Comparison of ENCODE assay signal across 6 cellular contexts in the genomic region with DNA sequence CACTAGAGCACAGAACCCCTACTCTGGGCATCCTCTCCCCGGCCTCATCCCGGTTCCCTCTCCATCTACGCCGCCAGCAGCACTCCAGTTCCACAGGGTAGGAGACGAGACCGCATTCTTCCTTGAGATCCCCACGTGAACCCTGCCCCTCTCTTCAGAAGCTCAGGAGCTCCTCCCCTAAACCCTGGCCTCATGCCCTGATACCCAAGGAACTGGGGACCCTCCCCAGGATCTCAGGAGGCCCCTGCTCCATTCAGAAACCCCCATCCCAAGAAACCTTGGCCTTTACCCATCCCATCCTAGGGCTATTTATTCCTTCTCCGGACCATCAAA. TPM values are rescaled to one million over a fixed set of nuclear protein-coding genes. Genes with fewer than 3 reads are reported as not detected.
DNase-seq lines count a peak whose midpoint lies in the region; ATAC-seq, FAIRE-seq and TF ChIP-seq lines count a peak whose summit lies in the region.

No MANE protein-coding gene starts in this region.

- intact Hi-C loops in HCT116 (cut with micrococcal nuclease) (no loop called here), GM12878 (cut with micrococcal nuclease; ENCODE audit: unreplicated experiment) (no loop called here)

- no peak overlapping the region for H3K27ac Mint-ChIP-seq in glutamatergic neuron (ENCODE audit: unreplicated experiment)

- H3K4me1 Mint-ChIP-seq in glutamatergic neuron (ENCODE audit: low read depth, unreplicated experiment) = peaks cover 3% of the 10 kb centered on the region

- in situ Hi-C loops in GM12878 (cut with MboI) = loop anchor here (10.0 kb wide), 1 partner anchor 380 kb away; the partner anchor contains the start of gene HDAC6

- no peak for TF ChIP-seq RAD21 in HCT116 (IDR thresholded peaks at IDR 0.05; ENCODE audit: low read depth)
- no peak for TF ChIP-seq RAD21 in GM12878 (IDR thresholded peaks at IDR 0.05; ENCODE audit: insufficient read depth, low read depth, low read length)

- H3K27me3 ChIP-seq in HCT116 (ENCODE audit: insufficient read depth, low read length) = no peaks in the 10 kb centered on the region
- no peaks in the 10 kb centered on the region for H3K27me3 ChIP-seq in GM12878 (replicated peaks in 1 of 2; ENCODE audit: control insufficient read depth in 2 of 2, insufficient read depth in 2 of 2, low read length in 1 of 2)
- no peaks in the 10 kb centered on the region for H3K27me3 ChIP-seq in osteoblast (ENCODE audit: insufficient read depth, low read length)

- H3K36me3 ChIP-seq in HCT116 (ENCODE audit: control insufficient read depth in 1 of 2, insufficient read depth in 2 of 2, low read length in 2 of 2) = peaks cover 3 to 8% of the 10 kb centered on the region in 2 experiments; a peak in 3 of 4 replicates
- peaks cover 0 to 3% of the 10 kb centered on the region in 2 experiments; a peak in 2 of 4 replicates for H3K36me3 ChIP-seq in GM12878 (ENCODE audit: control insufficient read depth in 2 of 2, insufficient read depth in 2 of 2, low read length in 1 of 2)
- no peaks in the 10 kb centered on the region for H3K36me3 ChIP-seq in osteoblast (ENCODE audit: insufficient read depth, low read length)

- H3K9me2 ChIP-seq in HCT116 (ENCODE audit: insufficient read depth) = no peaks in the 10 kb centered on the region

- H3K9me3 Mint-ChIP-seq in glutamatergic neuron (ENCODE audit: unreplicated experiment) = peaks cover 4% of the 10 kb centered on the region

- TF ChIP-seq POLR2A in HCT116 (IDR thresholded peaks at IDR 0.05; ENCODE audit: borderline replicate concordance, extremely low read depth, insufficient read depth, insufficient read length) (no peak), GM12878 (IDR thresholded peaks at IDR 0.05; ENCODE audit: low read depth, low read length) (no peak)

- no peak for TF ChIP-seq CTCF in HCT116 (IDR thresholded peaks at IDR 0.05 in 2 of 3, conservative IDR thresholded peaks at IDR 0.05 in 1 of 3; ENCODE audit: borderline replicate concordance in 1 of 3, insufficient read depth in 1 of 3, low read depth in 2 of 3, low read length in 2 of 3)
- TF ChIP-seq CTCF in GM12878 (IDR thresholded peaks at IDR 0.05 in 2 of 3, conservative IDR thresholded peaks at IDR 0.05 in 1 of 3; ENCODE audit: control insufficient read depth in 2 of 3, extremely low read depth in 1 of 3, insufficient read depth in 1 of 3, low read depth in 3 of 3, low read length in 3 of 3) = no peak
- no peak for TF ChIP-seq CTCF in osteoblast (IDR thresholded peaks at IDR 0.05; ENCODE audit: extremely low read depth, low read depth, low read length)
- no peak for TF ChIP-seq CTCF in glutamatergic neuron (IDR thresholded peaks at IDR 0.05; ENCODE audit: partially characterized antibody, unreplicated experiment)

- no TSS peak for BruUV-seq in HCT116 (replicated peaks; lab: Mats Ljungman, UMichigan)
- BruUV-seq in GM12878 (replicated peaks; lab: Mats Ljungman, UMichigan) = no TSS peak

- H3K79me2 ChIP-seq in HCT116 (ENCODE audit: insufficient read depth, low read length) (peaks cover 24% of the 10 kb centered on the region), GM12878 (ENCODE audit: control insufficient read depth, insufficient read depth, low read length) (peaks cover 5% of the 10 kb centered on the region), osteoblast (ENCODE audit: insufficient read depth, low read length) (no peaks in the 10 kb centered on the region)

- H3K4me1 ChIP-seq in HCT116 (ENCODE audit: control insufficient read depth in 1 of 2, insufficient read depth in 2 of 2, low read length in 2 of 2) = peaks cover 14 to 37% of the 10 kb centered on the region in 2 experiments
- peaks cover 3% of the 10 kb centered on the region; the same call in 1 of the 2 replicates for H3K4me1 ChIP-seq in GM12878 (ENCODE audit: control insufficient read depth, insufficient read depth, low read length)
- H3K4me1 ChIP-seq in osteoblast (ENCODE audit: insufficient read depth, low read length) = peaks cover 6% of the 10 kb centered on the region

- CTCF ChIA-PET in HCT116 (lab: Charles Lee) (interaction anchor here (1.0 to 1.4 kb wide), 3 partner anchors 18 to 29 kb away, joined by 3 to 8 read pairs (median 6); no protein-coding TSS in a partner anchor), GM12878 (lab: Yijun Ruan, JAX) (interaction anchor here (0.9 to 2.5 kb wide), 3 partner anchors 18 to 84 kb away, joined by 3 to 15 read pairs (median 3); no protein-coding TSS in a partner anchor)

- H3K27ac ChIP-seq in HCT116 (ENCODE audit: low read depth, low read length) (peak overlapping the region; percentile 84), GM12878 (ENCODE audit: control insufficient read depth, insufficient read depth) (peak overlapping the region; percentile 55), osteoblast (ENCODE audit: low read depth, low read length) (no peak overlapping the region)

- H3K36me3 Mint-ChIP-seq in glutamatergic neuron (ENCODE audit: unreplicated experiment) = no peaks in the 10 kb centered on the region

- ATAC-seq in HCT116 = peak; percentile 20
- ATAC-seq in GM12878 = peak; percentile 8
- no peak for ATAC-seq in HG03432 (IDR thresholded peaks at IDR 0.05; ENCODE audit: unreplicated experiment)

- H3K27me3 Mint-ChIP-seq in glutamatergic neuron (ENCODE audit: unreplicated experiment) = peaks cover 5% of the 10 kb centered on the region

- FAIRE-seq in GM12878 (lab: Jason Lieb, UNC) = no peak

- H3K4me3 ChIP-seq in HCT116 (replicated peaks in 1 of 2; ENCODE audit: low read depth in 1 of 2, low read length in 2 of 2) (peak overlapping the region; percentile 71 to 81), GM12878 (peak overlapping the region; percentile 80), osteoblast (ENCODE audit: insufficient read depth, low read length) (peak overlapping the region; percentile 73)

- H3K4me2 ChIP-seq in HCT116 (ENCODE audit: low read length) (peak overlapping the region; percentile 89), GM12878 (ENCODE audit: control insufficient read depth, insufficient read depth) (peak overlapping the region; percentile 79), osteoblast (ENCODE audit: insufficient read depth, low read length) (peak overlapping the region; percentile 77)

- H3K9ac ChIP-seq in HCT116 (ENCODE audit: low read length) = peak overlapping the region; percentile 82
- peak overlapping the region; percentile 65 for H3K9ac ChIP-seq in GM12878 (ENCODE audit: control insufficient read depth, insufficient read depth, low read length)

- POLR2A ChIA-PET in HCT116 (lab: Charles Lee) (interaction anchor here (0.9 to 1.3 kb wide), 3 partner anchors 18 to 84 kb away, joined by 3 to 9 read pairs (median 4); no protein-coding TSS in a partner anchor), GM12878 (lab: Charles Lee) (interaction anchor here (3.0 kb wide), 1 partner anchor 18 kb away, joined by 21 read pairs; no protein-coding TSS in a partner anchor)

- TF ChIP-seq EP300 in GM12878 (IDR thresholded peaks at IDR 0.05; ENCODE audit: borderline replicate concordance in 1 of 2, control insufficient read depth in 1 of 2, low read depth in 2 of 2, low read length in 2 of 2) = no peak

- H3K9me3 ChIP-seq in HCT116 (ENCODE audit: control insufficient read depth in 1 of 2, insufficient read depth in 1 of 2, low read depth in 1 of 2, low read length in 2 of 2) = no peaks in the 10 kb centered on the region
- no peaks in the 10 kb centered on the region; the same call in 2 of the 3 replicates for H3K9me3 ChIP-seq in GM12878 (replicated peaks; ENCODE audit: control insufficient read depth, insufficient read depth, low read length)
- no peaks in the 10 kb centered on the region for H3K9me3 ChIP-seq in osteoblast (ENCODE audit: low read depth, low read length)

- H4K20me1 ChIP-seq in HCT116 (ENCODE audit: insufficient read depth) = no peaks in the 10 kb centered on the region
- H4K20me1 ChIP-seq in GM12878 (ENCODE audit: control insufficient read depth, insufficient read depth) = no peaks in the 10 kb centered on the region
- H4K20me1 ChIP-seq in osteoblast (ENCODE audit: insufficient read depth, low read length) = no peaks in the 10 kb centered on the region

- RAD21 ChIA-PET in HCT116 (lab: Charles Lee; ENCODE audit: low non-redundant PET in 1 of 2, low total read pairs in 2 of 2, uncharacterized antibody in 2 of 2, unreplicated experiment in 2 of 2) = no interaction called here
- RAD21 ChIA-PET in GM12878 (lab: Charles Lee; ENCODE audit: unreplicated experiment) = interaction anchor here (1.2 to 2.1 kb wide), 4 partner anchors 13 to 84 kb away, joined by 3 to 10 read pairs (median 4); partner anchors contain the start of gene PLP2

- H2AFZ ChIP-seq in HCT116 (ENCODE audit: low read depth, low read length, poor library complexity, severe bottlenecking) (no peak overlapping the region), GM12878 (ENCODE audit: control insufficient read depth, low read depth, low read length) (no peak overlapping the region), osteoblast (ENCODE audit: low read length) (no peak overlapping the region)

- DNase-seq in HCT116 (ENCODE audit: low read depth, low spot score) (no peak), GM12878 (ENCODE audit: low read depth, low spot score) (no peak), osteoblast (ENCODE audit: insufficient read length, low spot score, missing footprints) (no peak), glutamatergic neuron (no peak), iPS-NIHi11 (ENCODE audit: low spot score) (no peak)

- no peak overlapping the region for H3K4me3 Mint-ChIP-seq in glutamatergic neuron (ENCODE audit: unreplicated experiment)

- 54% methylated on average over 8 of the region's 8 CpGs for WGBS in GM12878 (ENCODE audit: insufficient coverage, insufficient replicate concordance, low lambda C conversion rate, missing lambda C conversion rate)

- SMC1A ChIA-PET in GM12878 (lab: Charles Lee; ENCODE audit: uncharacterized antibody, unreplicated experiment) = interaction anchor here (0.6 to 2.1 kb wide), 3 partner anchors 19 to 105 kb away, joined by 3 to 5 read pairs (median 3); partner anchors contain the start of gene WDR45

RNA-seq across cellular contexts. Expression of gene PRICKLE3, which starts 1.1 kb away (rescaled TPM):
- total RNA-seq in HCT116 (2021; ENCODE audit: unreplicated experiment) (27.8 TPM), GM12878 (2014; rRNA removed) (7.0 and 12.2 TPM in 2 replicates), GM12878 (2014; rRNA removed; fragmentation: Illumina TruSeq; extraction: Trizol) (3.3 and 4.9 TPM in 2 replicates), GM12878 (2021) (16.8 and 17.4 TPM in 2 replicates), osteoblast (6.9 and 7.7 TPM in 2 replicates), glutamatergic neuron (ENCODE audit: unreplicated experiment) (1.6 TPM)
- 23.1 and 24.8 TPM in 2 replicates for polyA plus RNA-seq in HCT116 (2012)
- 25.0 and 32.7 TPM in 2 replicates for total RNA-seq in GM12878 (2013; cell fraction: nucleolus; rRNA removed)
- polyA plus RNA-seq in GM12878 (2011; ENCODE audit: low read depth) = 4.8 TPM
- polyA plus RNA-seq in GM12878 (2011; rRNA removed) (2.7 and 6.4 TPM in 2 replicates), GM12878 (2014; fragmentation: Illumina TruSeq; extraction: Trizol) (2.3 and 6.0 TPM in 2 replicates), GM12878 (2014; fragmentation: Nextera tagmentation; extraction: Ambion mirVana) (under 1 TPM; 0.69 to 0.88 TPM), GM12878 (2014; rRNA removed) (16.1 and 16.5 TPM in 2 replicates), GM12878 (2016; fragmentation: Nextera tagmentation; extraction: Ambion mirVana) (1 to 10 TPM; 8.7 to 9.1 TPM)
- polyA plus RNA-seq in GM12878 (2011; cell fraction: cytosol; rRNA removed) = 9.4 and 9.5 TPM in 2 replicates
- 28.4 and 35.8 TPM in 2 replicates for polyA plus RNA-seq in GM12878 (2011; cell fraction: nucleus; rRNA removed)
- polyA plus RNA-seq in GM12878 (2012) = 10.1 and 13.5 TPM in 2 replicates
- polyA minus RNA-seq in GM12878 (2011; rRNA and poly(A)+ RNA removed) = 5.8 and 9.8 TPM in 2 replicates
- polyA minus RNA-seq in GM12878 (2011; cell fraction: cytosol; rRNA and poly(A)+ RNA removed) = 6.4 and 8.0 TPM in 2 replicates
- polyA minus RNA-seq in GM12878 (2011; cell fraction: nucleus; rRNA and poly(A)+ RNA removed) = 8.9 and 12.0 TPM in 2 replicates

RNA-seq across cellular contexts. Expression of gene PLP2, which starts 13.3 kb away (rescaled TPM):
- total RNA-seq in HCT116 (2021; ENCODE audit: unreplicated experiment) (207 TPM), GM12878 (2014; rRNA removed) (51.8 and 56.6 TPM in 2 replicates), GM12878 (2014; rRNA removed; fragmentation: Illumina TruSeq; extraction: Trizol) (55.8 and 60.1 TPM in 2 replicates), GM12878 (2021) (102 and 106 TPM in 2 replicates), osteoblast (19.7 and 21.0 TPM in 2 replicates), glutamatergic neuron (ENCODE audit: unreplicated experiment) (12.2 TPM)
- 358 and 400 TPM in 2 replicates for polyA plus RNA-seq in HCT116 (2012)
- total RNA-seq in GM12878 (2013; cell fraction: nucleolus; rRNA removed) = 7.7 and 9.1 TPM in 2 replicates
- polyA plus RNA-seq in GM12878 (2011; ENCODE audit: low read depth) = 49.7 TPM
- polyA plus RNA-seq in GM12878 (2011; rRNA removed) (62.3 and 78.2 TPM in 2 replicates), GM12878 (2014; fragmentation: Illumina TruSeq; extraction: Trizol) (149 and 177 TPM in 2 replicates), GM12878 (2014; fragmentation: Nextera tagmentation; extraction: Ambion mirVana) (100 to 1,000 TPM; 100 to 140 TPM), GM12878 (2014; rRNA removed) (71.0 and 74.8 TPM in 2 replicates), GM12878 (2016; fragmentation: Nextera tagmentation; extraction: Ambion mirVana) (100 to 1,000 TPM in 1 of 2 experiments, 10 to 100 TPM in 1; 98.3 to 101 TPM)
- 127 and 185 TPM in 2 replicates for polyA plus RNA-seq in GM12878 (2011; cell fraction: cytosol; rRNA removed)
- polyA plus RNA-seq in GM12878 (2011; cell fraction: nucleus; rRNA removed) = 30.0 and 31.8 TPM in 2 replicates
- 65.2 and 77.1 TPM in 2 replicates for polyA plus RNA-seq in GM12878 (2012)
- polyA minus RNA-seq in GM12878 (2011; rRNA and poly(A)+ RNA removed) = 54.6 and 67.8 TPM in 2 replicates
- 28.3 and 31.3 TPM in 2 replicates for polyA minus RNA-seq in GM12878 (2011; cell fraction: cytosol; rRNA and poly(A)+ RNA removed)
- 6.3 and 10.2 TPM in 2 replicates for polyA minus RNA-seq in GM12878 (2011; cell fraction: nucleus; rRNA and poly(A)+ RNA removed)

RNA-seq across cellular contexts. Expression of gene SYP, which starts 15.0 kb away (rescaled TPM):
- total RNA-seq in HCT116 (2021; ENCODE audit: unreplicated experiment) (1.2 TPM), GM12878 (2014; rRNA removed) (0.68 and 0.76 TPM in 2 replicates), GM12878 (2014; rRNA removed; fragmentation: Illumina TruSeq; extraction: Trizol) (0.81 and 1.0 TPM in 2 replicates), GM12878 (2021) (0.48 and 0.49 TPM in 2 replicates), osteoblast (0.29 and 0.36 TPM in 2 replicates), glutamatergic neuron (ENCODE audit: unreplicated experiment) (291 TPM)
- polyA plus RNA-seq in HCT116 (2012) = 0.99 and 1.1 TPM in 2 replicates
- total RNA-seq in GM12878 (2013; cell fraction: nucleolus; rRNA removed) = 0.81 and 1.5 TPM in 2 replicates
- 0.28 TPM for polyA plus RNA-seq in GM12878 (2011; ENCODE audit: low read depth)
- polyA plus RNA-seq in GM12878 (2011; rRNA removed) (0.85 and 0.87 TPM in 2 replicates), GM12878 (2014; fragmentation: Illumina TruSeq; extraction: Trizol) (0.68 and 0.86 TPM in 2 replicates), GM12878 (2014; fragmentation: Nextera tagmentation; extraction: Ambion mirVana) (under 1 TPM; 0.34 to 0.47 TPM), GM12878 (2014; rRNA removed) (1.2 and 1.7 TPM in 2 replicates), GM12878 (2016; fragmentation: Nextera tagmentation; extraction: Ambion mirVana) (1 to 10 TPM; 1.0 to 1.1 TPM)
- polyA plus RNA-seq in GM12878 (2011; cell fraction: cytosol; rRNA removed) = 0.58 and 0.99 TPM in 2 replicates
- polyA plus RNA-seq in GM12878 (2011; cell fraction: nucleus; rRNA removed) = 0.84 and 0.88 TPM in 2 replicates
- polyA plus RNA-seq in GM12878 (2012) = 0.77 and 0.85 TPM in 2 replicates
- polyA minus RNA-seq in GM12878 (2011; rRNA and poly(A)+ RNA removed) = 0.31 TPM in 1 of 2 replicates, not detected in the other
- polyA minus RNA-seq in GM12878 (2011; cell fraction: cytosol; rRNA and poly(A)+ RNA removed) = not detected in 2 replicates
- polyA minus RNA-seq in GM12878 (2011; cell fraction: nucleus; rRNA and poly(A)+ RNA removed) = 0.12 and 0.86 TPM in 2 replicates

RNA-seq across cellular contexts. Expression of gene MAGIX, which starts 22.5 kb away (rescaled TPM):
- 2.6 TPM for total RNA-seq in HCT116 (2021; ENCODE audit: unreplicated experiment)
- polyA plus RNA-seq in HCT116 (2012) = 0.62 and 1.1 TPM in 2 replicates
- 0.59 and 1.2 TPM in 2 replicates for total RNA-seq in GM12878 (2013; cell fraction: nucleolus; rRNA removed)
- total RNA-seq in GM12878 (2014; rRNA removed) = 1.3 and 2.5 TPM in 2 replicates
- total RNA-seq in GM12878 (2014; rRNA removed; fragmentation: Illumina TruSeq; extraction: Trizol) = 0.09 and 0.18 TPM in 2 replicates
- total RNA-seq in GM12878 (2021) = 0.66 and 1.3 TPM in 2 replicates
- 0.18 TPM for polyA plus RNA-seq in GM12878 (2011; ENCODE audit: low read depth)
- 0.30 and 0.33 TPM in 2 replicates for polyA plus RNA-seq in GM12878 (2011; rRNA removed)
- 0.96 and 1.1 TPM in 2 replicates for polyA plus RNA-seq in GM12878 (2011; cell fraction: cytosol; rRNA removed)
- polyA plus RNA-seq in GM12878 (2011; cell fraction: nucleus; rRNA removed) = 0.81 and 1.1 TPM in 2 replicates
- polyA plus RNA-seq in GM12878 (2012) = 0.44 and 0.54 TPM in 2 replicates
- polyA plus RNA-seq in GM12878 (2014; fragmentation: Illumina TruSeq; extraction: Trizol) = 0.31 TPM in 1 of 2 replicates, not detected in the other
- polyA plus RNA-seq in GM12878 (2014; fragmentation: Nextera tagmentation; extraction: Ambion mirVana) = under 1 TPM; 0.03 to 0.09 TPM
- polyA plus RNA-seq in GM12878 (2014; rRNA removed) = 1.4 and 2.0 TPM in 2 replicates
- polyA plus RNA-seq in GM12878 (2016; fragmentation: Nextera tagmentation; extraction: Ambion mirVana) = 1 to 10 TPM; 1.4 to 1.8 TPM
- 0.66 and 1.2 TPM in 2 replicates for polyA minus RNA-seq in GM12878 (2011; rRNA and poly(A)+ RNA removed)
- polyA minus RNA-seq in GM12878 (2011; cell fraction: cytosol; rRNA and poly(A)+ RNA removed) = 0.40 TPM in 1 of 2 replicates, not detected in the other
- polyA minus RNA-seq in GM12878 (2011; cell fraction: nucleus; rRNA and poly(A)+ RNA removed) = 1.3 and 1.6 TPM in 2 replicates
- 1.2 and 1.8 TPM in 2 replicates for total RNA-seq in osteoblast
- total RNA-seq in glutamatergic neuron (ENCODE audit: unreplicated experiment) = 2.7 TPM

RNA-seq across cellular contexts. Expression of gene CACNA1F, which starts 48.1 kb away (rescaled TPM):
- total RNA-seq in HCT116 (2021; ENCODE audit: unreplicated experiment) (not detected), GM12878 (2014; rRNA removed) (not detected in 2 replicates), GM12878 (2014; rRNA removed; fragmentation: Illumina TruSeq; extraction: Trizol) (not detected in 2 replicates), GM12878 (2021) (0.05 TPM in 2 replicates), osteoblast (not detected in 2 replicates), glutamatergic neuron (ENCODE audit: unreplicated experiment) (0.47 TPM)
- not detected in 2 replicates for polyA plus RNA-seq in HCT116 (2012)
- 0.92 and 1.6 TPM in 2 replicates for total RNA-seq in GM12878 (2013; cell fraction: nucleolus; rRNA removed)
- 0.43 TPM for polyA plus RNA-seq in GM12878 (2011; ENCODE audit: low read depth)
- polyA plus RNA-seq in GM12878 (2011; rRNA removed) (0.03 and 0.19 TPM in 2 replicates), GM12878 (2014; fragmentation: Illumina TruSeq; extraction: Trizol) (0.01 TPM in 1 of 2 replicates, not detected in the other), GM12878 (2014; fragmentation: Nextera tagmentation; extraction: Ambion mirVana) (not detected), GM12878 (2014; rRNA removed) (0.04 and 0.13 TPM in 2 replicates), GM12878 (2016; fragmentation: Nextera tagmentation; extraction: Ambion mirVana) (under 1 TPM in 1 of 2 experiments, not detected in 1; 0.32 TPM)
- 0.06 and 0.08 TPM in 2 replicates for polyA plus RNA-seq in GM12878 (2011; cell fraction: cytosol; rRNA removed)
- polyA plus RNA-seq in GM12878 (2011; cell fraction: nucleus; rRNA removed) = 0.86 and 1.4 TPM in 2 replicates
- 0.18 and 0.27 TPM in 2 replicates for polyA plus RNA-seq in GM12878 (2012)
- 0.10 and 0.29 TPM in 2 replicates for polyA minus RNA-seq in GM12878 (2011; rRNA and poly(A)+ RNA removed)
- not detected in 2 replicates for polyA minus RNA-seq in GM12878 (2011; cell fraction: cytosol; rRNA and poly(A)+ RNA removed)
- 0.24 TPM in 1 of 2 replicates, not detected in the other for polyA minus RNA-seq in GM12878 (2011; cell fraction: nucleus; rRNA and poly(A)+ RNA removed)

Comparison
In these comparisons a context has a peak if more than half of its experiments do, and no peak if none do; other contexts are left out.
1. RNA of gene SYP, which starts 15.0 kb away (total RNA-seq): 291 TPM in glutamatergic neuron (single experiment); 1.2 TPM in HCT116 (single experiment), 0.48 to 1.5 TPM in GM12878 and 0.29 to 0.36 TPM in osteoblast; every median in the first group is over 100 times any median in the second.
2. Peak in every context shown above with its lines, with median percentiles within 50 percentile points of each other: H3K4me2 ChIP-seq and H3K4me3 ChIP-seq.